Comparison of ENCODE assay signal across 26 cellular contexts in genomic region chr17:45706033-45706432, GRCh38.
"Had no signal": no experiment of that assay in that cellular context is flagged by ENCODE, and none has a peak within 500 bp of the region (broad histone marks: within the 10 kb centered on the region; RNA-seq: fewer than 3 reads in every experiment).

No MANE protein-coding gene starts in this region.

- H3K4me3 Mint-ChIP-seq: endodermal cell; mesothelial cell of epicardium; naive B cell; natural killer cell treated with Interleukin-12 subunit alpha and Interleukin-12 subunit beta and Interleukin-15 and Interleukin-18, amount 100 ng/mL, for 72 hours; neural crest cell had no signal

- H3K4me3 ChIP-seq: gastrocnemius medialis, lung, mucosa of descending colon, prostate gland, right atrium auricular region, smooth muscle cell, transverse colon, upper lobe of right lung, uterus had no signal

- H3K4me1 Mint-ChIP-seq: mesothelial cell of epicardium, naive B cell, neural crest cell had no signal

- DNase-seq: effector CD8-positive, alpha-beta T cell; endodermal cell; gastrocnemius medialis; kidney; mesenchymal stem cell; mucosa of descending colon; naive B cell; stimulated activated CD4-positive, alpha-beta T cell treated with anti-CD3 and anti-CD28 coated beads, Interleukin-12 subunit alpha, Interleukin-12 subunit beta, amount 100 ng/mL, for 4 hours; stimulated activated CD4-positive, alpha-beta T cell treated with anti-CD3 and anti-CD28 coated beads, Interleukin-4, amount 100 ng/mL, for 1 hour; stimulated activated naive CD4-positive, alpha-beta T cell treated with Interleukin-2 at 50 U/mL for 16 hours; transverse colon; upper lobe of right lung; uterus had no signal

- H3K27ac Mint-ChIP-seq: endodermal cell; mesothelial cell of epicardium; naive B cell; natural killer cell treated with Interleukin-12 subunit alpha and Interleukin-12 subunit beta and Interleukin-15 and Interleukin-18, amount 100 ng/mL, for 72 hours had no signal

- H3K9me3 Mint-ChIP-seq: endodermal cell; mesothelial cell of epicardium; natural killer cell treated with Interleukin-12 subunit alpha and Interleukin-12 subunit beta and Interleukin-15 and Interleukin-18, amount 100 ng/mL, for 72 hours; neural crest cell had no signal

- H3K9ac ChIP-seq: parathyroid adenoma had no signal

- H3K27ac ChIP-seq: epithelial cell of prostate, gastrocnemius medialis, neutrophil, parathyroid adenoma, prostate gland, right atrium auricular region, transverse colon, upper lobe of right lung, uterus had no signal

- ATAC-seq: gastrocnemius medialis; left lobe of liver; natural killer cell treated with Interleukin-12 subunit alpha and Interleukin-12 subunit beta and Interleukin-15 and Interleukin-18, amount 100 ng/mL, for 72 hours; sciatic nerve had no signal

- H3K36me3 Mint-ChIP-seq: mesothelial cell of epicardium; naive B cell; natural killer cell treated with Interleukin-12 subunit alpha and Interleukin-12 subunit beta and Interleukin-15 and Interleukin-18, amount 100 ng/mL, for 72 hours had no signal

- H3K79me2 ChIP-seq: parathyroid adenoma had no signal

- H2AFZ ChIP-seq: parathyroid adenoma had no signal

- H3K9me3 ChIP-seq: gastrocnemius medialis, mucosa of descending colon, neutrophil, prostate gland, right atrium auricular region, transverse colon, upper lobe of right lung, uterus had no signal

- H3K27me3 ChIP-seq: right atrium auricular region, uterus had no signal

- H3K4me1 ChIP-seq: gastrocnemius medialis, parathyroid adenoma, prostate gland, right atrium auricular region, transverse colon, upper lobe of right lung, uterus had no signal

- FAIRE-seq: colon, kidney had no signal

- H3K36me3 ChIP-seq: gastrocnemius medialis, neutrophil, prostate gland, right atrium auricular region, transverse colon, upper lobe of right lung, uterus had no signal

- H3K4me2 ChIP-seq: smooth muscle cell had no signal
